27 cellular contexts compared by ENCODE assay signal in genomic region chr15:81343371-81343770, GRCh38. TPM values are rescaled to one million over a fixed set of nuclear protein-coding genes. Genes with fewer than 3 reads are reported as not detected.
"Had no signal": no experiment of that assay in that cellular context is flagged by ENCODE, and none has a peak within 500 bp of the region (broad histone marks: within the 10 kb centered on the region; RNA-seq: fewer than 3 reads in every experiment).

No MANE protein-coding gene starts in this region.

- H3K36me3 Mint-ChIP-seq: mesothelial cell of epicardium, naive B cell had no signal

- H3K27ac Mint-ChIP-seq: mesothelial cell of epicardium, naive B cell had no signal

- DNase-seq: dermis blood vessel endothelial cell; dorsolateral prefrontal cortex; effector CD4-positive, alpha-beta T cell; effector memory CD4-positive, alpha-beta T cell; esophagus squamous epithelium; foreskin fibroblast; foreskin melanocyte; gastrocnemius medialis; glutamatergic neuron; heart right ventricle; hippocampal formation; left cardiac atrium; left lung; left ventricle myocardium superior; lower lobe of right lung; mammary epithelial cell; mesenchymal stem cell; mucosa of descending colon; naive B cell had no signal

- H3K27ac ChIP-seq: coronary artery, dorsolateral prefrontal cortex, esophagus squamous epithelium, gastrocnemius medialis, heart right ventricle, left lung, lower lobe of right lung had no signal

- H3K4me3 ChIP-seq: coronary artery, dorsolateral prefrontal cortex, esophagus squamous epithelium, gastrocnemius medialis, heart right ventricle, left lung, lower lobe of right lung, mucosa of descending colon had no signal

- H3K9me3 ChIP-seq: esophagus squamous epithelium, gastrocnemius medialis, heart right ventricle, left lung, lower lobe of right lung, mucosa of descending colon had no signal

- ATAC-seq: gastrocnemius medialis, heart right ventricle, left cardiac atrium, left lung, left ventricle myocardium superior, lower lobe of right lung, mucosa of descending colon had no signal

- H3K27me3 ChIP-seq: gastrocnemius medialis, heart right ventricle, left lung had no signal

- H3K36me3 ChIP-seq: esophagus squamous epithelium, gastrocnemius medialis, heart right ventricle, left lung, lower lobe of right lung had no signal

- H3K4me3 Mint-ChIP-seq: mesothelial cell of epicardium, naive B cell had no signal

RNA-seq across cellular contexts. Expression of gene TMC3, which starts 30.6 kb away (rescaled TPM):
- total RNA-seq: dermis blood vessel endothelial cell, endothelial cell of umbilical vein, epithelial cell of proximal tubule, esophagus squamous epithelium, gastrocnemius medialis, glomerular endothelial cell, heart right ventricle, kidney epithelial cell, left cardiac atrium, left lung, left ventricle myocardium superior, lower lobe of right lung, mammary epithelial cell, mesenteric fat pad, myocyte had no signal
